18 cellular contexts compared by ENCODE assay signal in genomic region chr2:118970396-118971135, GRCh38. TPM values are rescaled to one million over a fixed set of nuclear protein-coding genes. Genes with fewer than 3 reads are reported as not detected.
A peak's percentile ranks its signal among the peaks of the same experiment; 100 is the strongest.
DNase-seq lines count a peak whose midpoint lies in the region; ATAC-seq and TF ChIP-seq lines count a peak whose summit lies in the region.
"Had no signal": no experiment of that assay in that cellular context is flagged by ENCODE, and none has a peak within 500 bp of the region (broad histone marks: within the 10 kb centered on the region; RNA-seq: fewer than 3 reads in every experiment).

No MANE protein-coding gene starts in this region.

- peak; percentile 40 for ATAC-seq in T-helper 17 cell
- ATAC-seq in left lung = peak; percentile 76
- ATAC-seq in upper lobe of left lung (ENCODE audit: low FRiP score in 2 of 2) = peak; percentile 60 to 79
- no peak for ATAC-seq in GM18511 (IDR thresholded peaks at IDR 0.05; ENCODE audit: unreplicated experiment)
- ATAC-seq in GM18505 (IDR thresholded peaks at IDR 0.05; ENCODE audit: unreplicated experiment) = no peak
- ATAC-seq: activated CD8-positive, alpha-beta memory T cell treated with anti-CD3 and anti-CD28 coated beads, Interleukin-2, amount 10 ng/mL, durations not matched to agents 7 days and 5 days; CD8-positive, alpha-beta T cell; WTC11 had no signal

- H3K4me1 ChIP-seq in left lung (peaks cover 0 to 62% of the 10 kb centered on the region in 2 donors), upper lobe of left lung (peaks cover 0 to 4% (median 0%) of the 10 kb centered on the region in 4 donors)
- H3K4me1 ChIP-seq: thyroid gland had no signal

- H3K36me3 ChIP-seq in left lung = peaks cover 0 to 6% of the 10 kb centered on the region in 2 donors
- H3K36me3 ChIP-seq in upper lobe of left lung = no peaks in the 10 kb centered on the region
- H3K36me3 ChIP-seq: ovary, thyroid gland had no signal

- H3K4me1 Mint-ChIP-seq in activated CD4-positive, alpha-beta T cell treated with anti-CD3 and anti-CD28 coated beads, Interleukin-2, amount 10 ng/mL, durations not matched to agents 24 days and 14 days = no peaks in the 10 kb centered on the region
- peaks cover 4% of the 10 kb centered on the region for H3K4me1 Mint-ChIP-seq in T-helper 17 cell
- H3K4me1 Mint-ChIP-seq: activated CD8-positive, alpha-beta memory T cell treated with anti-CD3 and anti-CD28 coated beads, Interleukin-2, amount 10 ng/mL, durations not matched to agents 7 days and 5 days; mesothelial cell of epicardium had no signal

- H3K9me3 ChIP-seq in T-helper 17 cell (ENCODE audit: control insufficient read depth, low read length, poor library complexity, severe bottlenecking) (no peaks in the 10 kb centered on the region), left lung (no peaks in the 10 kb centered on the region), upper lobe of left lung (no peaks in the 10 kb centered on the region)
- H3K9me3 ChIP-seq: ovary, thyroid gland had no signal

- no peak overlapping the region for H3K4me3 Mint-ChIP-seq in activated CD4-positive, alpha-beta T cell treated with anti-CD3 and anti-CD28 coated beads, Interleukin-2, amount 10 ng/mL, durations not matched to agents 24 days and 14 days
- no peak overlapping the region for H3K4me3 Mint-ChIP-seq in T-helper 17 cell
- H3K4me3 Mint-ChIP-seq: activated CD8-positive, alpha-beta memory T cell treated with anti-CD3 and anti-CD28 coated beads, Interleukin-2, amount 10 ng/mL, durations not matched to agents 7 days and 5 days; CD8-positive, alpha-beta T cell; mesothelial cell of epicardium; WTC11 had no signal

- TF ChIP-seq CTCF in left lung (IDR thresholded peaks at IDR 0.05) = no peak
- no peak for TF ChIP-seq CTCF in upper lobe of left lung (IDR thresholded peaks at IDR 0.05)

- H3K27ac ChIP-seq in left lung (peak overlapping the region; percentile 8 to 48), upper lobe of left lung (peak overlapping the region in 3 of 4 donors; percentile 30 to 73 (median 72))
- H3K27ac ChIP-seq: 22Rv1, ovary, thyroid gland had no signal

- peak; percentile 15 for DNase-seq in activated CD4-positive, alpha-beta T cell treated with anti-CD3 and anti-CD28 coated beads, Interleukin-2, amount 10 ng/mL, durations not matched to agents 24 days and 14 days
- no peak for DNase-seq in activated CD4-positive, alpha-beta T cell treated with anti-CD3 and anti-CD28 coated beads for 4 hours
- no peak for DNase-seq in T-helper 17 cell
- DNase-seq in left lung = peak; percentile 83
- DNase-seq in upper lobe of left lung = peak in 1 of 2 donors; percentile 68
- no peak for DNase-seq in stimulated activated CD4-positive, alpha-beta T cell treated with anti-CD3 and anti-CD28 coated beads, Interleukin-4, amount 100 ng/mL, for 1 hour
- DNase-seq: activated CD8-positive, alpha-beta memory T cell treated with anti-CD3 and anti-CD28 coated beads, Interleukin-2, amount 10 ng/mL, durations not matched to agents 7 days and 5 days; NCI-H226; ovary had no signal

- H3K27me3 ChIP-seq in left lung (peaks cover 0 to 12% of the 10 kb centered on the region in 2 donors), upper lobe of left lung (no peaks in the 10 kb centered on the region)
- H3K27me3 ChIP-seq: ovary, thyroid gland had no signal

- H3K27ac Mint-ChIP-seq in activated CD4-positive, alpha-beta T cell treated with anti-CD3 and anti-CD28 coated beads, Interleukin-2, amount 10 ng/mL, durations not matched to agents 24 days and 14 days = no peak overlapping the region
- no peak overlapping the region for H3K27ac Mint-ChIP-seq in T-helper 17 cell
- H3K27ac Mint-ChIP-seq: activated CD8-positive, alpha-beta memory T cell treated with anti-CD3 and anti-CD28 coated beads, Interleukin-2, amount 10 ng/mL, durations not matched to agents 7 days and 5 days; CD8-positive, alpha-beta T cell; mesothelial cell of epicardium; WTC11 had no signal

- no peaks in the 10 kb centered on the region for H3K27me3 Mint-ChIP-seq in activated CD4-positive, alpha-beta T cell treated with anti-CD3 and anti-CD28 coated beads, Interleukin-2, amount 10 ng/mL, durations not matched to agents 24 days and 14 days
- peaks cover 61% of the 10 kb centered on the region for H3K27me3 Mint-ChIP-seq in T-helper 17 cell
- H3K27me3 Mint-ChIP-seq: activated CD8-positive, alpha-beta memory T cell treated with anti-CD3 and anti-CD28 coated beads, Interleukin-2, amount 10 ng/mL, durations not matched to agents 7 days and 5 days had no signal

- H3K36me3 Mint-ChIP-seq in activated CD4-positive, alpha-beta T cell treated with anti-CD3 and anti-CD28 coated beads, Interleukin-2, amount 10 ng/mL, durations not matched to agents 24 days and 14 days (ENCODE audit: low read depth) = no peaks in the 10 kb centered on the region
- H3K36me3 Mint-ChIP-seq in T-helper 17 cell (ENCODE audit: low read depth) = peaks cover 3% of the 10 kb centered on the region
- H3K36me3 Mint-ChIP-seq: activated CD8-positive, alpha-beta memory T cell treated with anti-CD3 and anti-CD28 coated beads, Interleukin-2, amount 10 ng/mL, durations not matched to agents 7 days and 5 days; CD8-positive, alpha-beta T cell; mesothelial cell of epicardium; WTC11 had no signal

- 63 to 67% methylated on average over 7 to 10 of the region's 10 CpGs for WGBS in upper lobe of left lung, 2 donors

- peak in 1 of 4 donors; percentile 53 for TF ChIP-seq EP300 in upper lobe of left lung (IDR thresholded peaks at IDR 0.05)

- peak in 1 of 4 donors; percentile 74 for TF ChIP-seq POLR2A in upper lobe of left lung (IDR thresholded peaks at IDR 0.05)
- TF ChIP-seq POLR2A in GM18505 (IDR thresholded peaks at IDR 0.05; ENCODE audit: borderline replicate concordance, extremely low read depth, insufficient read depth, insufficient read length) = no peak

- H3K4me3 ChIP-seq in left lung = no peak overlapping the region
- no peak overlapping the region for H3K4me3 ChIP-seq in upper lobe of left lung
- H3K4me3 ChIP-seq: ovary, thyroid gland had no signal

- H3K9me3 Mint-ChIP-seq in activated CD4-positive, alpha-beta T cell treated with anti-CD3 and anti-CD28 coated beads, Interleukin-2, amount 10 ng/mL, durations not matched to agents 24 days and 14 days = no peaks in the 10 kb centered on the region
- H3K9me3 Mint-ChIP-seq: CD8-positive, alpha-beta T cell; mesothelial cell of epicardium; WTC11 had no signal

- intact Hi-C loops in activated CD4-positive, alpha-beta T cell treated with anti-CD3 and anti-CD28 coated beads, Interleukin-2, amount 10 ng/mL, durations not matched to agents 24 days and 14 days (cut with micrococcal nuclease) = no loop called here
- intact Hi-C loops in left lung (cut with DNase I) = no loop called here

RNA-seq across cellular contexts. Expression of gene MARCO, which starts 28.6 kb away (rescaled TPM):
- total RNA-seq in activated CD4-positive, alpha-beta T cell treated with anti-CD3 and anti-CD28 coated beads, Interleukin-2, amount 10 ng/mL, durations not matched to agents 24 days and 14 days = not detected in 2 replicates
- total RNA-seq in T-helper 17 cell (not detected), left lung (100 to 1,000 TPM; 122 to 425 TPM), upper lobe of left lung (100 to 1,000 TPM; 148 to 499 (median 316) TPM)
- total RNA-seq: activated CD8-positive, alpha-beta memory T cell treated with anti-CD3 and anti-CD28 coated beads, Interleukin-2, amount 10 ng/mL, durations not matched to agents 7 days and 5 days; CD8-positive, alpha-beta T cell; H4; OCI-LY7 had no signal

Comparison
In these comparisons a context has a peak if more than half of its experiments do, and no peak if none do; other contexts are left out.
1. DNase-seq: peak in activated CD4-positive, alpha-beta T cell treated with anti-CD3 and anti-CD28 coated beads, Interleukin-2, amount 10 ng/mL, durations not matched to agents 24 days and 14 days (single experiment) and left lung (2 of 2); none in activated CD4-positive, alpha-beta T cell treated with anti-CD3 and anti-CD28 coated beads for 4 hours (0 of 2), T-helper 17 cell (0 of 3) and stimulated activated CD4-positive, alpha-beta T cell treated with anti-CD3 and anti-CD28 coated beads, Interleukin-4, amount 100 ng/mL, for 1 hour (single experiment).
2. ATAC-seq: peak in T-helper 17 cell (single experiment), left lung (single experiment) and upper lobe of left lung (2 of 2); none in GM18511 (single experiment) and GM18505 (single experiment).
3. RNA of gene MARCO, which starts 28.6 kb away (total RNA-seq): 122 to 425 TPM in left lung and 148 to 499 TPM in upper lobe of left lung; not detected in T-helper 17 cell and not detected in activated CD4-positive, alpha-beta T cell treated with anti-CD3 and anti-CD28 coated beads, Interleukin-2, amount 10 ng/mL, durations not matched to agents 24 days and 14 days; every median in the first group is over 100 times any median in the second.